Comparison of ENCODE assay signal across 16 cellular contexts in the genomic region with DNA sequence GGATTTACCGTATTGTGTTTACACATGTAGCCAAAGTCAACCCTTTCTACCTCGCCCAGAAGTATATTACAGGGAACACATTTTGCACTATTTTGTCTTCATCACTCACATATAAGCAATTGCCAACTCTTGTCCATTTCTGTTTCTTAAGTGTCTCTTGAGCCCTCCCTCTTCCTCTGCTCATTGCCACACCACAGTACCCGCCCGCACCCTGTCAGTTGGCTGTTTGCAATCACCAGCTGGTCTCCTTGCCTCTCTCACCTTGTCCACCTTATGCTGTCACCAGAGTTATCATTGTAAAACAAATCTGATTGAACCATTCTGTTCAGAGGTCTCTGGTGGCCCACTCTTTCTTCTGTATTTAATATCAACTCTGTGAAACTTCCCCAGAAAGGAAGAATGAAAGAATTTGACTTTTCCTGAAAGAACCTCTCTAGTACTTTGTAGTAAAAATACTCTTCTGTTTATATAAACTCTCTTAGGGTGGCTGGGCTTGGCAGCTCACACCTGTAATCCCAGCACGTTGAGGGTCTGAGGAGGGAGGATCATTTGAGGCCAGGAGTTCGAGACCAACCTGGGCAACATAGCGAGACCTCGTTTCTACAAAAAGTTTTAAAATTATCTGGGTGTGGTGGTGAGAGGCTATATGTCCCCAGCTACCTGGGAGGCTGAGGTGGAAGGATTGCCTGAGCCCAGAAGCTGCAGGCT.
"Had no signal": no experiment of that assay in that cellular context is flagged by ENCODE, and none has a peak within 500 bp of the region (broad histone marks: within the 10 kb centered on the region; RNA-seq: fewer than 3 reads in every experiment).

No MANE protein-coding gene starts in this region.

- H3K4me3 Mint-ChIP-seq: activated CD4-positive, alpha-beta memory T cell treated with anti-CD3 and anti-CD28 coated beads, Interleukin-2, amount 10 ng/mL, durations not matched to agents 7 days and 5 days; activated naive CD4-positive, alpha-beta T cell treated with anti-CD3 and anti-CD28 coated beads, Interleukin-2, amount 10 ng/mL, durations not matched to agents 7 days and 5 days; activated T-cell treated with anti-CD3 and anti-CD28 coated beads, Interleukin-2, amount 50 U/mL, for 24 hours; effector memory CD8-positive, alpha-beta T cell; nephron had no signal

- ATAC-seq: effector memory CD8-positive, alpha-beta T cell; left lobe of liver had no signal

- H3K27ac ChIP-seq: prostate gland, transverse colon, WERI-Rb-1 had no signal

- H3K4me1 ChIP-seq: prostate gland, transverse colon had no signal

- H3K27ac Mint-ChIP-seq: activated CD4-positive, alpha-beta memory T cell treated with anti-CD3 and anti-CD28 coated beads, Interleukin-2, amount 10 ng/mL, durations not matched to agents 7 days and 5 days; activated naive CD4-positive, alpha-beta T cell treated with anti-CD3 and anti-CD28 coated beads, Interleukin-2, amount 10 ng/mL, durations not matched to agents 7 days and 5 days; activated T-cell treated with anti-CD3 and anti-CD28 coated beads, Interleukin-2, amount 50 U/mL, for 24 hours; effector memory CD8-positive, alpha-beta T cell; nephron had no signal

- DNase-seq: activated CD4-positive, alpha-beta memory T cell treated with anti-CD3 and anti-CD28 coated beads, Interleukin-2, amount 10 ng/mL, durations not matched to agents 7 days and 5 days; activated naive CD4-positive, alpha-beta T cell treated with anti-CD3 and anti-CD28 coated beads, Interleukin-2, amount 10 ng/mL, durations not matched to agents 7 days and 5 days; activated T-cell treated with anti-CD3 and anti-CD28 coated beads, Interleukin-2, amount 50 U/mL, for 24 hours; dermis blood vessel endothelial cell; effector memory CD8-positive, alpha-beta T cell; islet precursor cell; mesendoderm; right cardiac atrium; small intestine; stimulated activated CD4-positive, alpha-beta T cell treated with anti-CD3 and anti-CD28 coated beads, Interleukin-4, amount 100 ng/mL, for 24 hours; stimulated activated naive CD4-positive, alpha-beta T cell; transverse colon; WERI-Rb-1 had no signal

- H3K4me3 ChIP-seq: prostate gland, transverse colon had no signal

- H3K9me3 ChIP-seq: prostate gland, transverse colon had no signal

- H3K9me3 Mint-ChIP-seq: nephron had no signal

- H3K36me3 ChIP-seq: prostate gland, transverse colon, WERI-Rb-1 had no signal

- H3K4me1 Mint-ChIP-seq: activated CD4-positive, alpha-beta memory T cell treated with anti-CD3 and anti-CD28 coated beads, Interleukin-2, amount 10 ng/mL, durations not matched to agents 7 days and 5 days; activated naive CD4-positive, alpha-beta T cell treated with anti-CD3 and anti-CD28 coated beads, Interleukin-2, amount 10 ng/mL, durations not matched to agents 7 days and 5 days; nephron had no signal

- H3K36me3 Mint-ChIP-seq: activated naive CD4-positive, alpha-beta T cell treated with anti-CD3 and anti-CD28 coated beads, Interleukin-2, amount 10 ng/mL, durations not matched to agents 7 days and 5 days had no signal

- H3K27me3 Mint-ChIP-seq: activated CD4-positive, alpha-beta memory T cell treated with anti-CD3 and anti-CD28 coated beads, Interleukin-2, amount 10 ng/mL, durations not matched to agents 7 days and 5 days had no signal
